Comparison of ENCODE assay signal across 7 cellular contexts in the genomic region with DNA sequence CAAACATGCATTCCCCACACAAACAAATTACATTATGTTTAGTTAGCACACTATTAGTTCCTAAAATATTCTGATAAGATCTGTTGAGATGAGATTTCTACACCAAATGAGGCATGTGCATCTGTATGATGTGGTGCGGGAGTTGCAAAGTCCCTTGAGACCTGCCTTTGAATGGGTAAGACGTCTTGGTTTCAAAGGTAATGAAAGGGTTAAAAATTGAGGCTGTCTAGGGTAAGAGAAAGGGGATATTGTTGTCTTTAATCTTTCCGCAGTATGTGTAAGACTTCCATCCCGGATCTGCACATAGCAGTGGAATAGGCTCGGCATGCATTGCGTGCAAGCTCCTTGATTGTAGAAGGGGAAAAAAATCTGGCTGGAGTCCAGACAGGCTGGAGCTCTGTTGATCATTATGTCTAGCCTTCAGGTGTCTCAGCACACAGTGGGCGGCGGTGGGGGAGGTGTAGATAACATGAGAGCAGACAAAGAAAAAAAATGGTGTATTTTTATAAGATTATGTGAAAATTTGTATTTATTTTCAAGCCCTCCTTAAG.
DNase-seq lines count a peak whose midpoint lies in the region; ATAC-seq and TF ChIP-seq lines count a peak whose summit lies in the region.

No MANE protein-coding gene starts in this region.

- H3K4me1 Mint-ChIP-seq in activated B cell treated with CpG ODN at 0.5 μM for 24 hours: peaks cover 42% of the 10 kb centered on the region

- POLR2A ChIA-PET in activated B cell treated with CpG ODN at 0.5 μM for 24 hours (lab: Charles Lee): interaction anchor here (0.5 to 3.4 kb wide), 4 partner anchors 10 to 168 kb away, joined by 3 to 23 read pairs (median 8); no protein-coding TSS in a partner anchor

- H3K9me3 Mint-ChIP-seq in activated B cell treated with CpG ODN at 0.5 μM for 24 hours: no peaks in the 10 kb centered on the region

- H3K27ac Mint-ChIP-seq in activated B cell treated with CpG ODN at 0.5 μM for 24 hours: no peak overlapping the region

- H3K4me1 ChIP-seq in colonic mucosa: no peaks in the 10 kb centered on the region
- peaks cover 38% of the 10 kb centered on the region for H3K4me1 ChIP-seq in lower lobe of right lung

- DNase-seq in NCI-H2171 (lab: John Stamatoyannopoulos, UW) (peak; percentile 87), activated B cell treated with CpG ODN at 0.5 μM for 24 hours (no peak), colonic mucosa (peak; percentile 66), lower lobe of right lung (peak; percentile 76)
- peak; percentile 24 for DNase-seq in stimulated activated CD8-positive, alpha-beta memory T cell treated with anti-CD3 and anti-CD28 coated beads, Interleukin-12 subunit alpha, Interleukin-12 subunit beta, amount 100 ng/mL, for 24 hours (ENCODE audit: extremely low read depth)

- H3K27me3 Mint-ChIP-seq in activated B cell treated with CpG ODN at 0.5 μM for 24 hours: no peaks in the 10 kb centered on the region

- no peak for TF ChIP-seq CTCF in activated B cell treated with CpG ODN at 0.5 μM for 24 hours (IDR thresholded peaks at IDR 0.05)
- TF ChIP-seq CTCF in colonic mucosa (IDR thresholded peaks at IDR 0.05): no peak
- TF ChIP-seq CTCF in lower lobe of right lung (IDR thresholded peaks at IDR 0.05): no peak

- H3K4me3 Mint-ChIP-seq in activated B cell treated with CpG ODN at 0.5 μM for 24 hours: no peak overlapping the region

- no peak overlapping the region for H3K9ac ChIP-seq in colonic mucosa (ENCODE audit: low read depth in 2 of 2, low read length in 2 of 2)

- H3K36me3 ChIP-seq in colonic mucosa (no peaks in the 10 kb centered on the region), lower lobe of right lung (no peaks in the 10 kb centered on the region)

- H3K27ac ChIP-seq in colonic mucosa: peak overlapping the region; percentile 21
- H3K27ac ChIP-seq in lower lobe of right lung: peak overlapping the region; percentile 80

- no peaks in the 10 kb centered on the region for H3K9me3 ChIP-seq in colonic mucosa
- no peaks in the 10 kb centered on the region for H3K9me3 ChIP-seq in lower lobe of right lung

- no peaks in the 10 kb centered on the region for H3K27me3 ChIP-seq in colonic mucosa
- no peaks in the 10 kb centered on the region for H3K27me3 ChIP-seq in lower lobe of right lung (ENCODE audit: low read depth)

- peak overlapping the region; percentile 6 for H3K4me3 ChIP-seq in colonic mucosa
- peak overlapping the region; percentile 57 for H3K4me3 ChIP-seq in lower lobe of right lung

- peak; percentile 28 for ATAC-seq in GM18519 (IDR thresholded peaks at IDR 0.05; ENCODE audit: low FRiP score, unreplicated experiment)
- peak; percentile 45 for ATAC-seq in HG03066 (IDR thresholded peaks at IDR 0.05; ENCODE audit: low read depth, unreplicated experiment)
- ATAC-seq in activated B cell treated with CpG ODN at 0.5 μM for 24 hours (ENCODE audit: low read depth): peak; percentile 23
- peak; percentile 71 to 77 for ATAC-seq in lower lobe of right lung

- peaks cover 3% of the 10 kb centered on the region for H3K36me3 Mint-ChIP-seq in activated B cell treated with CpG ODN at 0.5 μM for 24 hours (ENCODE audit: low read depth)

- intact Hi-C loops in activated B cell treated with CpG ODN at 0.5 μM for 24 hours (cut with micrococcal nuclease) (loop anchor here (5.0 kb wide), 2 partner anchors 217 to 1023 kb away; no protein-coding TSS in a partner anchor), colonic mucosa (cut with DNase I) (no loop called here), lower lobe of right lung (cut with DNase I) (no loop called here)

- CTCF ChIA-PET in activated B cell treated with CpG ODN at 0.5 μM for 24 hours (lab: Charles Lee): no interaction called here

Comparison
In these comparisons a context has a peak if more than half of its experiments do, and no peak if none do; other contexts are left out.
1. ATAC-seq: peak in every context shown above with its lines; median percentile 74 in lower lobe of right lung; 45 in HG03066; 28 in GM18519; 23 in activated B cell treated with CpG ODN at 0.5 μM for 24 hours.